ENCODE assay signal across 8 cellular contexts in genomic region chr10:73873163-73873842, GRCh38. TPM values are rescaled to one million over a fixed set of nuclear protein-coding genes. Genes with fewer than 3 reads are reported as not detected.
A peak's percentile ranks its signal among the peaks of the same experiment; 100 is the strongest.
DNase-seq lines count a peak whose midpoint lies in the region; TF ChIP-seq lines count a peak whose summit lies in the region.

No MANE protein-coding gene starts in this region.

- H3K27me3 ChIP-seq in left ventricle myocardium inferior (ENCODE audit: low read depth) (peaks cover 12% of the 10 kb centered on the region), breast epithelium (no peaks in the 10 kb centered on the region), mononuclear cell (ENCODE audit: insufficient read depth, low read length) (no peaks in the 10 kb centered on the region), uterus (no peaks in the 10 kb centered on the region)

- peaks cover 16% of the 10 kb centered on the region for H3K36me3 ChIP-seq in left ventricle myocardium inferior
- no peaks in the 10 kb centered on the region for H3K36me3 ChIP-seq in breast epithelium
- H3K36me3 ChIP-seq in uterus: no peaks in the 10 kb centered on the region

- H3K27ac ChIP-seq in left ventricle myocardium inferior (replicated peaks) (no peak overlapping the region), breast epithelium (peak overlapping the region in 1 of 2 donors; percentile 55), uterus (peak overlapping the region; percentile 52 to 66)

- intact Hi-C loops in left ventricle myocardium inferior (cut with micrococcal nuclease) (no loop called here), cardiac septum (cut with DNase I) (loop anchor here (5.0 kb wide), 1 partner anchor 61 kb away; the partner anchor contains the start of gene NDST2), breast epithelium (cut with DNase I; ENCODE audit: low total_unique reads) (no loop called here), uterus (cut with DNase I; ENCODE audit: low total_unique reads) (no loop called here)

- H3K4me3 ChIP-seq in left ventricle myocardium inferior (peak overlapping the region; percentile 89), breast epithelium (peak overlapping the region; percentile 89 to 98 (median 89)), mononuclear cell (ENCODE audit: low read length) (peak overlapping the region; percentile 21), uterus (peak overlapping the region; percentile 63 to 96)

- H3K9me3 ChIP-seq in left ventricle myocardium inferior (replicated peaks) (no peaks in the 10 kb centered on the region), breast epithelium (no peaks in the 10 kb centered on the region), mononuclear cell (ENCODE audit: low read depth, low read length) (no peaks in the 10 kb centered on the region), uterus (no peaks in the 10 kb centered on the region)

- H3K4me1 ChIP-seq in left ventricle myocardium inferior (peaks cover 47% of the 10 kb centered on the region), breast epithelium (peaks cover 6 to 17% of the 10 kb centered on the region in 2 donors), mononuclear cell (ENCODE audit: insufficient read depth, low read length) (peaks cover 54% of the 10 kb centered on the region), uterus (peaks cover 3 to 10% of the 10 kb centered on the region in 2 donors)

- TF ChIP-seq CTCF in left ventricle myocardium inferior (IDR thresholded peaks at IDR 0.05; ENCODE audit: borderline replicate concordance) (no peak), breast epithelium (IDR thresholded peaks at IDR 0.05) (no peak), uterus (IDR thresholded peaks at IDR 0.05) (no peak)

- DNase-seq in left ventricle myocardium inferior: no peak
- DNase-seq in cardiac septum (ENCODE audit: low spot score): no peak
- DNase-seq in breast epithelium (ENCODE audit: low spot score in 2 of 2): no peak
- no peak for DNase-seq in uterus
- DNase-seq in stimulated activated CD4-positive, alpha-beta T cell treated with anti-CD3 and anti-CD28 coated beads, Interleukin-2, amount 100 ng/mL, for 48 hours: no peak
- no peak for DNase-seq in activated CD4-positive, alpha-beta T cell treated with anti-CD3 and anti-CD28 coated beads, Interleukin-2, amount 50 U/mL, for 4 hours
- no peak for DNase-seq in NCI-H1436 (lab: John Stamatoyannopoulos, UW)

- TF ChIP-seq POLR2A in breast epithelium (IDR thresholded peaks at IDR 0.05) (no peak), uterus (IDR thresholded peaks at IDR 0.05) (no peak)

RNA-seq across cellular contexts. Expression of gene CAMK2G, which starts 1.1 kb away (rescaled TPM):
- total RNA-seq in left ventricle myocardium inferior (12.5 TPM), cardiac septum (12.7 TPM), breast epithelium (10 to 100 TPM; 22.6 to 28.0 (median 27.2) TPM), mononuclear cell (25.9 TPM), uterus (10 to 100 TPM; 17.9 to 79.9 (median 40.0) TPM)

RNA-seq across cellular contexts. Expression of gene PLAU, which starts 37.6 kb away (rescaled TPM):
- total RNA-seq in left ventricle myocardium inferior (4.9 TPM), cardiac septum (15.3 TPM), breast epithelium (10 to 100 TPM in 1 of 3 donors, 1 to 10 TPM in 2; 4.2 to 11.0 (median 5.2) TPM), mononuclear cell (9.7 TPM), uterus (10 to 100 TPM in 2 of 4 donors, 1 to 10 TPM in 2; 1.8 to 15.3 (median 9.0) TPM)

Comparison
In these comparisons a context has a peak if more than half of its experiments do, and no peak if none do; other contexts are left out.
1. H3K4me3 ChIP-seq: peak in every context shown above with its lines; median percentile 89 in left ventricle myocardium inferior; 89 in breast epithelium; 80 in uterus; 21 in mononuclear cell.